ENCODE assay signal across 9 cellular contexts in genomic region chr6:63816979-63817436, GRCh38.
A peak's percentile ranks its signal among the peaks of the same experiment; 100 is the strongest.
DNase-seq lines count a peak whose midpoint lies in the region; ATAC-seq and TF ChIP-seq lines count a peak whose summit lies in the region.
"Had no signal": no experiment of that assay in that cellular context is flagged by ENCODE, and none has a peak within 500 bp of the region (broad histone marks: within the 10 kb centered on the region; RNA-seq: fewer than 3 reads in every experiment).

No MANE protein-coding gene starts in this region.

- no peak overlapping the region for H3K4me2 ChIP-seq in SK-N-SH

- H3K27ac ChIP-seq in SK-N-SH (ENCODE audit: low read depth in 2 of 2, low read length in 1 of 2) = peak overlapping the region in 1 of 2 experiments; percentile 94; a peak in 2 of 4 replicates
- no peak overlapping the region for H3K27ac ChIP-seq in prostate gland

- no peak for ATAC-seq in GM19455 (IDR thresholded peaks at IDR 0.05; ENCODE audit: unreplicated experiment)
- ATAC-seq in HG03108 (IDR thresholded peaks at IDR 0.05; ENCODE audit: unreplicated experiment) = no peak

- H3K4me3 ChIP-seq in SK-N-SH (ENCODE audit: low read depth in 2 of 2, low read length in 1 of 2) (no peak overlapping the region; a peak in 1 of 4 replicates), kidney epithelial cell (ENCODE audit: low read depth, low read length) (no peak overlapping the region), prostate gland (no peak overlapping the region)

- intact Hi-C loops in prostate gland (cut with DNase I) = no loop called here

- no peaks in the 10 kb centered on the region for H3K9me3 ChIP-seq in SK-N-SH
- no peaks in the 10 kb centered on the region for H3K9me3 ChIP-seq in prostate gland

- TF ChIP-seq RAD21 in SK-N-SH (IDR thresholded peaks at IDR 0.05; ENCODE audit: low read length) = peak; percentile 73

- CTCF ChIA-PET in SK-N-SH (lab: Yijun Ruan, JAX) = interaction anchor here (0.5 to 7.0 kb wide), 13 partner anchors 12 to 514 kb away, joined by 3 to 120 read pairs (median 4); no protein-coding TSS in a partner anchor

- DNase-seq in AML-193 (lab: John Stamatoyannopoulos, UW) (peak; percentile 33 to 42), H4 (ENCODE audit: low spot score) (peak; percentile 29), SK-N-SH (peak; percentile 68), kidney epithelial cell (ENCODE audit: low read depth) (no peak), NCI-H226 (no peak), prostate gland (ENCODE audit: low spot score) (no peak)
- DNase-seq: activated naive CD4-positive, alpha-beta T cell treated with anti-CD3 and anti-CD28 coated beads, Interleukin-2, amount 50 U/mL, for 16 hours had no signal

- no peaks in the 10 kb centered on the region for H3K9me2 ChIP-seq in SK-N-SH

- WGBS in SK-N-SH (ENCODE audit: low lambda C conversion rate) = 14% methylated on average over 1 of the region's 1 CpG
- WGBS in prostate gland = 73% methylated on average over 1 of the region's 1 CpG

- H3K27me3 ChIP-seq in SK-N-SH (ENCODE audit: insufficient read depth) (no peaks in the 10 kb centered on the region), kidney epithelial cell (ENCODE audit: control insufficient read depth, insufficient read depth, low read length) (no peaks in the 10 kb centered on the region), prostate gland (replicated peaks; ENCODE audit: insufficient read depth) (no peaks in the 10 kb centered on the region)

- POLR2A ChIA-PET in SK-N-SH (lab: Yijun Ruan, JAX) = interaction anchor here (0.6 to 0.9 kb wide), 4 partner anchors 13 to 244 kb away, joined by 3 to 5 read pairs (median 3); no protein-coding TSS in a partner anchor

- peak; percentile 44 for TF ChIP-seq CTCF in SK-N-SH (IDR thresholded peaks at IDR 0.05)
- TF ChIP-seq CTCF in kidney epithelial cell (IDR thresholded peaks at IDR 0.05; ENCODE audit: insufficient read depth, low read length, poor library complexity, severe bottlenecking) = peak; percentile 29
- no peak for TF ChIP-seq CTCF in prostate gland (IDR thresholded peaks at IDR 0.05)

- peaks cover 0 to 19% of the 10 kb centered on the region in 2 experiments; a peak in 2 of 4 replicates for H3K4me1 ChIP-seq in SK-N-SH (ENCODE audit: control insufficient read depth in 1 of 2, insufficient read depth in 2 of 2, low read depth in 1 of 2, low read length in 1 of 2)
- no peaks in the 10 kb centered on the region for H3K4me1 ChIP-seq in prostate gland (replicated peaks)

- no peaks in the 10 kb centered on the region for H3K36me3 ChIP-seq in SK-N-SH (replicated peaks in 1 of 2; ENCODE audit: control insufficient read depth in 1 of 2, insufficient read depth in 2 of 2, low read length in 1 of 2)
- H3K36me3 ChIP-seq in kidney epithelial cell (ENCODE audit: control insufficient read depth, insufficient read depth, low read length) = no peaks in the 10 kb centered on the region
- H3K36me3 ChIP-seq in prostate gland = no peaks in the 10 kb centered on the region

- H3K79me2 ChIP-seq in SK-N-SH (ENCODE audit: insufficient read depth) = no peaks in the 10 kb centered on the region

- no peaks in the 10 kb centered on the region for H4K20me1 ChIP-seq in SK-N-SH (ENCODE audit: insufficient read depth)

- H3F3A ChIP-seq in SK-N-SH (replicated peaks; ENCODE audit: insufficient read depth) = no peaks in the 10 kb centered on the region

- no peak overlapping the region for H2AFZ ChIP-seq in SK-N-SH (ENCODE audit: low read depth)

- TF ChIP-seq EP300 in SK-N-SH (IDR thresholded peaks at IDR 0.05; ENCODE audit: borderline replicate concordance in 1 of 2, low read depth in 1 of 2, low read length in 1 of 2) = peak in 1 of 2 experiments; percentile 93; a peak in 2 of 4 replicates

- H3K9ac ChIP-seq in SK-N-SH = no peak overlapping the region

- no peak for TF ChIP-seq POLR2A in prostate gland (IDR thresholded peaks at IDR 0.05)

TF ChIP-seq in SK-N-SH, 30 proteins besides CTCF, POLR2A, EP300 and RAD21:
- peak; percentile 68; the same call in 1 of the 2 replicates for TF ChIP-seq RFX5 (IDR thresholded peaks at IDR 0.05; ENCODE audit: low read length)
- TF ChIP-seq POLR2AphosphoS5 (IDR thresholded peaks at IDR 0.05; ENCODE audit: low read depth, low read length) = peak; percentile 53; the same call in 1 of the 2 replicates
- no peak for TF ChIP-seq EZH2phosphoT487 (IDR thresholded peaks at IDR 0.05; ENCODE audit: borderline replicate concordance, low read depth)
- no peak for TF ChIP-seq REST (IDR thresholded peaks at IDR 0.05; ENCODE audit: low read depth, low read length)
- TF ChIP-seq IRF3 (IDR thresholded peaks at IDR 0.05; ENCODE audit: low read depth, low read length) = no peak
- TF ChIP-seq TEAD4 (IDR thresholded peaks at IDR 0.05; ENCODE audit: borderline replicate concordance, insufficient read depth) = peak; percentile 18; the same call in 1 of the 2 replicates
- TF ChIP-seq JUND (IDR thresholded peaks at IDR 0.05) = no peak
- TF ChIP-seq, protein P1, sequence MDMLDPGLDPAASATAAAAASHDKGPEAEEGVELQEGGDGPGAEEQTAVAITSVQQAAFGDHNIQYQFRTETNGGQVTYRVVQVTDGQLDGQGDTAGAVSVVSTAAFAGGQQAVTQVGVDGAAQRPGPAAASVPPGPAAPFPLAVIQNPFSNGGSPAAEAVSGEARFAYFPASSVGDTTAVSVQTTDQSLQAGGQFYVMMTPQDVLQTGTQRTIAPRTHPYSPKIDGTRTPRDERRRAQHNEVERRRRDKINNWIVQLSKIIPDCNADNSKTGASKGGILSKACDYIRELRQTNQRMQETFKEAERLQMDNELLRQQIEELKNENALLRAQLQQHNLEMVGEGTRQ (IDR thresholded peaks at IDR 0.05; ENCODE audit: borderline replicate concordance, low read depth, low read length) = no peak
- TF ChIP-seq RCOR1 (IDR thresholded peaks at IDR 0.05; ENCODE audit: low read length) = peak; percentile 65
- TF ChIP-seq, protein P2, sequence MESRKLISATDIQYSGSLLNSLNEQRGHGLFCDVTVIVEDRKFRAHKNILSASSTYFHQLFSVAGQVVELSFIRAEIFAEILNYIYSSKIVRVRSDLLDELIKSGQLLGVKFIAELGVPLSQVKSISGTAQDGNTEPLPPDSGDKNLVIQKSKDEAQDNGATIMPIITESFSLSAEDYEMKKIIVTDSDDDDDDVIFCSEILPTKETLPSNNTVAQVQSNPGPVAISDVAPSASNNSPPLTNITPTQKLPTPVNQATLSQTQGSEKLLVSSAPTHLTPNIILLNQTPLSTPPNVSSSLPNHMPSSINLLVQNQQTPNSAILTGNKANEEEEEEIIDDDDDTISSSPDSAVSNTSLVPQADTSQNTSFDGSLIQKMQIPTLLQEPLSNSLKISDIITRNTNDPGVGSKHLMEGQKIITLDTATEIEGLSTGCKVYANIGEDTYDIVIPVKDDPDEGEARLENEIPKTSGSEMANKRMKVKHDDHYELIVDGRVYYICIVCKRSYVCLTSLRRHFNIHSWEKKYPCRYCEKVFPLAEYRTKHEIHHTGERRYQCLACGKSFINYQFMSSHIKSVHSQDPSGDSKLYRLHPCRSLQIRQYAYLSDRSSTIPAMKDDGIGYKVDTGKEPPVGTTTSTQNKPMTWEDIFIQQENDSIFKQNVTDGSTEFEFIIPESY (IDR thresholded peaks at IDR 0.05; ENCODE audit: borderline replicate concordance, low read depth) = no peak
- peak; percentile 99 for TF ChIP-seq GATA2 (CRISPR knock-in tag; IDR thresholded peaks at IDR 0.05)
- TF ChIP-seq CHD2 (IDR thresholded peaks at IDR 0.05; ENCODE audit: low read length, partially characterized antibody) = peak; percentile 43
- TF ChIP-seq FOXJ3 (CRISPR knock-in tag; IDR thresholded peaks at IDR 0.05) = peak; percentile 95
- peak; percentile 65 for TF ChIP-seq TCF12 (IDR thresholded peaks at IDR 0.05)
TF ChIP-seq in SK-N-SH: peak in this region for 8.

Comparison
In these comparisons a context has a peak if more than half of its experiments do, and no peak if none do; other contexts are left out.
1. DNase-seq: peak in AML-193 (2 of 2), H4 (single experiment) and SK-N-SH (single experiment); none in kidney epithelial cell (single experiment), NCI-H226 (single experiment) and prostate gland (single experiment).
2. CTCF ChIP-seq: peak in SK-N-SH (single experiment) and kidney epithelial cell (single experiment); none in prostate gland (0 of 4).